12 cellular contexts compared by ENCODE assay signal in the genomic region with DNA sequence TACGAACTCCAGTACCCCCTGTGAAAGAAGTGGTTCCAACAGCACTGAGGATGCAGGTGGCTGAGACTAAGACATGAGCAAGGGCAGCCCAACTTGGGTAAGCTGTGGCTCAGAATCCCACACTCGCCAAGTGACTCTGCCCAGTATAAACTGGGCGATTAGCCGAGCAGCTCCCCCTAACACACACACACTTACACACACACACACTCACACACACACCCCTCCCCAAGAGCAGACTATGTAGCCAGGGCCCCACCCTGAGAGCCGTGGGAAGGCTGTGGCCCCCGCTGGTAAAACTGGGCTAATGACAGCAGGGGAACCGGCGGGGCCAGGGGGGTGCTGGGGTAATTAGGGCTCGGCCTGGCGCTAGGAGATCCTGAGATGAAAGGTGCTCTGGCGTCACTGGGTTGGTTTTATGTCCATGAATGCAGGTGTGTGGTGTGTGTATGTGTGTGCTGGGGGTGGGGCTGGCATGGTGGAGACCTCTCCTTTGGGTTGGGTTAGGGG. TPM values are rescaled to one million over a fixed set of nuclear protein-coding genes. Genes with fewer than 3 reads are reported as not detected.
DNase-seq lines count a peak whose midpoint lies in the region; ATAC-seq and TF ChIP-seq lines count a peak whose summit lies in the region.
"Had no signal": no experiment of that assay in that cellular context is flagged by ENCODE, and none has a peak within 500 bp of the region (broad histone marks: within the 10 kb centered on the region; RNA-seq: fewer than 3 reads in every experiment).

No MANE protein-coding gene starts in this region.

- H2AFZ ChIP-seq in DND-41 (ENCODE audit: low read depth, low read length): peak overlapping the region; percentile 69; the same call in 1 of the 2 replicates
- H2AFZ ChIP-seq in OCI-LY1 (ENCODE audit: low read length): no peak overlapping the region

- intact Hi-C loops in ovary (cut with DNase I): loop anchor here in 3 of 4 donors (5.0 to 10.0 kb wide), 4 partner anchors 36 to 837 kb away; partner anchors contain the start of gene STAC2 (in 1 of the 3)

- H3K4me1 ChIP-seq in DND-41 (ENCODE audit: insufficient read depth, low read length): peaks cover 33% of the 10 kb centered on the region
- peaks cover 30% of the 10 kb centered on the region for H3K4me1 ChIP-seq in OCI-LY1 (ENCODE audit: insufficient read depth, low read length, severe bottlenecking)
- H3K4me1 ChIP-seq in ovary (ENCODE audit: insufficient read depth): peaks cover 15% of the 10 kb centered on the region

- H3K9me3 Mint-ChIP-seq in effector memory CD8-positive, alpha-beta T cell: no peaks in the 10 kb centered on the region

- no peak for TF ChIP-seq POLR2A in ovary (IDR thresholded peaks at IDR 0.05)

- no peak for TF ChIP-seq EP300 in ovary (IDR thresholded peaks at IDR 0.05)

- 75 to 84% (median 79%) methylated on average over 11 of the region's 11 CpGs for WGBS in ovary, 3 donors

- H3K36me3 ChIP-seq in DND-41 (ENCODE audit: insufficient read depth, low read length): no peaks in the 10 kb centered on the region; the same call in 1 of the 2 replicates
- no peaks in the 10 kb centered on the region for H3K36me3 ChIP-seq in OCI-LY1 (ENCODE audit: insufficient read depth, low read length)
- H3K36me3 ChIP-seq in ovary: no peaks in the 10 kb centered on the region
- H3K36me3 ChIP-seq: colonic mucosa, neutrophil had no signal

- H3K27ac Mint-ChIP-seq in effector memory CD8-positive, alpha-beta T cell: peak overlapping the region; percentile 33 to 81

- H3K4me1 Mint-ChIP-seq in effector memory CD8-positive, alpha-beta T cell (ENCODE audit: low read depth in 2 of 2): peaks cover 30 to 35% of the 10 kb centered on the region in 2 donors

- no peaks in the 10 kb centered on the region for H3K27me3 ChIP-seq in DND-41 (ENCODE audit: insufficient read depth, low read length, poor library complexity)
- H3K27me3 ChIP-seq in OCI-LY1 (ENCODE audit: insufficient read depth, low read length): peaks cover 9% of the 10 kb centered on the region
- no peaks in the 10 kb centered on the region for H3K27me3 ChIP-seq in ovary
- H3K27me3 ChIP-seq: colonic mucosa had no signal

- H3K9me2 ChIP-seq in OCI-LY1 (ENCODE audit: low read depth, low read length): no peaks in the 10 kb centered on the region

- no peaks in the 10 kb centered on the region for H3F3A ChIP-seq in OCI-LY1 (ENCODE audit: insufficient read depth, low read length)

- H3K36me3 Mint-ChIP-seq in effector memory CD8-positive, alpha-beta T cell (ENCODE audit: insufficient read depth): peaks cover 3% of the 10 kb centered on the region

- H3K27ac ChIP-seq in DND-41 (ENCODE audit: low read length) (no peak overlapping the region), OCI-LY1 (ENCODE audit: low read depth, low read length, poor library complexity, severe bottlenecking) (no peak overlapping the region), ovary (peak overlapping the region; percentile 44 to 45)
- H3K27ac ChIP-seq: colonic mucosa had no signal

- H3K79me2 ChIP-seq in DND-41 (ENCODE audit: insufficient read depth, low read length) (peaks cover 32% of the 10 kb centered on the region), OCI-LY1 (ENCODE audit: insufficient read depth, low read length) (no peaks in the 10 kb centered on the region)

- H3K4me3 Mint-ChIP-seq in effector memory CD8-positive, alpha-beta T cell: peak overlapping the region; percentile 74 to 84

- no peaks in the 10 kb centered on the region for H4K20me1 ChIP-seq in DND-41 (ENCODE audit: insufficient read depth, low read length)
- no peaks in the 10 kb centered on the region for H4K20me1 ChIP-seq in OCI-LY1 (ENCODE audit: insufficient read depth, low read length)

- H3K27me3 Mint-ChIP-seq in effector memory CD8-positive, alpha-beta T cell: peaks cover 7 to 20% of the 10 kb centered on the region in 2 donors

- peak overlapping the region; percentile 95; the same call in 1 of the 2 replicates for H3K4me2 ChIP-seq in DND-41 (ENCODE audit: insufficient read depth, low read length)
- peak overlapping the region; percentile 78; the same call in 1 of the 2 replicates for H3K4me2 ChIP-seq in OCI-LY1 (ENCODE audit: low read length)

- H3K9me3 ChIP-seq in DND-41 (ENCODE audit: insufficient read depth, low read length, severe bottlenecking): no peaks in the 10 kb centered on the region
- H3K9me3 ChIP-seq in OCI-LY1 (ENCODE audit: low read length): no peaks in the 10 kb centered on the region
- no peaks in the 10 kb centered on the region for H3K9me3 ChIP-seq in ovary
- H3K9me3 ChIP-seq: colonic mucosa, neutrophil had no signal

- DNase-seq in DND-41 (no peak), ovary (peak in 1 of 5 donors; percentile 40), omental fat pad (ENCODE audit: low spot score) (no peak), dedifferentiated amniotic fluid mesenchymal stem cell (ENCODE audit: extremely low spot score) (no peak), GM19240 (ENCODE audit: insufficient read length, low spot score) (no peak)
- no peak for DNase-seq in effector memory CD8-positive, alpha-beta T cell
- DNase-seq in effector CD8-positive, alpha-beta T cell (lab: John Stamatoyannopoulos, UW): no peak
- DNase-seq: NCI-H2107 had no signal

- ATAC-seq in DND-41 (ENCODE audit: insufficient read depth, low read depth): no peak
- ATAC-seq in effector memory CD8-positive, alpha-beta T cell (replicated peaks): no peak
- no peak for ATAC-seq in omental fat pad (ENCODE audit: low FRiP score)

- H3K4me3 ChIP-seq in DND-41 (ENCODE audit: low read depth in 1 of 2, low read length in 2 of 2): no peak overlapping the region
- H3K4me3 ChIP-seq in OCI-LY1 (ENCODE audit: low read depth, low read length, poor library complexity, severe bottlenecking): no peak overlapping the region
- H3K4me3 ChIP-seq in ovary: no peak overlapping the region

- H3K9ac ChIP-seq in DND-41 (ENCODE audit: low read depth, low read length) (no peak overlapping the region), OCI-LY1 (ENCODE audit: low read length) (no peak overlapping the region; the same call in 1 of the 2 replicates)

- no peak for TF ChIP-seq CTCF in DND-41 (IDR thresholded peaks at IDR 0.05; ENCODE audit: borderline replicate concordance, extremely low read depth, low read length, poor library complexity, severe bottlenecking)
- no peak for TF ChIP-seq CTCF in OCI-LY1 (IDR thresholded peaks at IDR 0.05; ENCODE audit: low read length)
- no peak for TF ChIP-seq CTCF in ovary (IDR thresholded peaks at IDR 0.05)
- TF ChIP-seq CTCF in omental fat pad (IDR thresholded peaks at IDR 0.05): no peak

RNA-seq across cellular contexts. Expression of gene THRA, which starts 1.2 kb away (rescaled TPM):
- total RNA-seq in ovary (100 to 1,000 TPM in 2 of 7 donors, 10 to 100 TPM in 5; 51.4 to 129 (median 89.3) TPM), omental fat pad (10 to 100 TPM; 35.7 to 87.2 (median 55.2) TPM)
- polyA plus RNA-seq in ovary: 10 to 100 TPM; 77.5 to 87.2 TPM

RNA-seq across cellular contexts. Expression of gene MED24, which starts 7.4 kb away (rescaled TPM):
- total RNA-seq in ovary (10 to 100 TPM; 42.2 to 73.9 (median 66.7) TPM), omental fat pad (10 to 100 TPM; 40.0 to 53.6 (median 49.2) TPM)
- polyA plus RNA-seq in ovary: 10 to 100 TPM; 45.1 to 51.3 TPM

RNA-seq across cellular contexts. Expression of gene NR1D1, which starts 38.8 kb away (rescaled TPM):
- total RNA-seq in ovary (10 to 100 TPM; 10.7 to 73.8 (median 23.7) TPM), omental fat pad (1 to 10 TPM; 3.1 to 9.3 (median 7.0) TPM)
- polyA plus RNA-seq in ovary: 10 to 100 TPM; 11.8 to 59.0 TPM

RNA-seq across cellular contexts. Expression of gene CSF3, which starts 46.3 kb away (rescaled TPM):
- total RNA-seq in ovary (100 to 1,000 TPM in 1 of 7 donors, 1 to 10 TPM in 2, under 1 TPM in 2, not detected in 2; 0.32 to 197 (median 1.7) TPM), omental fat pad (10 to 100 TPM in 2 of 4 donors, not detected in 2; 51.8 to 75.2 TPM)
- polyA plus RNA-seq in ovary: 1 to 10 TPM in 1 of 2 donors, not detected in 1; 1.1 TPM
- total RNA-seq: activated CD8-positive, alpha-beta memory T cell treated with anti-CD3 and anti-CD28 coated beads for 36 hours had no signal

Comparison
In these comparisons a context has a peak if more than half of its experiments do, and no peak if none do; other contexts are left out.
1. H3K27ac ChIP-seq: peak in ovary (2 of 2); none in DND-41 (single experiment) and OCI-LY1 (single experiment).